ENCODE assay signal across 9 cellular contexts in the genomic region with DNA sequence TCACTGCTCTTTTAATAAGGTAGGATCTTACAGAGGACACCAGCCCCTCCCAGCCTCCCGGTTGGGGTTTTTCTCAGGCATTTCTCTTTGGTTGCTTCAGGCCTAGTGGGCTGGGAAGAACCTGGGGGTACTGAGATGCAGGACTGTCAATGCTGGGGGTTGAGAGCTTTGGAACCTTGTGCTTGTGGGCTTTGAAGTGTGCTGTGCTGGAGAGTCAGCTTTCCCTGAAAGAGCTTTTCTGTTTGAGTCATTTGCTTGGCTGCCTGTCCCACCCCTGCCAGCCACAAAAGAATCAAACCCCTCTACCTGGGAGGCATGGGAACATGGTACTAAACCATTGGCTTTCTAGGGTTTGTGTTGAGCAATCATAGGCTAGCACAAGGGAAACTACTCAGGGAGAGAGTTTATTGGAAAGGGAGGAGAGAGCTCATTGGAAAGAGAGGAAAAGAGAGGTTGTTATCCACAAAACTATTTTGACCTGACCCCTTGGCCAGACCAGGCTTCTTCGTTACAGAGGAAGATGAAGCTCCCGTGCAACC. TPM values are rescaled to one million over a fixed set of nuclear protein-coding genes. Genes with fewer than 3 reads are reported as not detected.
DNase-seq lines count a peak whose midpoint lies in the region; ATAC-seq lines count a peak whose summit lies in the region.
"Had no signal": no experiment of that assay in that cellular context is flagged by ENCODE, and none has a peak within 500 bp of the region (broad histone marks: within the 10 kb centered on the region; RNA-seq: fewer than 3 reads in every experiment).

No MANE protein-coding gene starts in this region.

- H3K4me1 Mint-ChIP-seq in activated naive CD4-positive, alpha-beta T cell treated with anti-CD3 and anti-CD28 coated beads, Interleukin-2, amount 10 ng/mL, durations not matched to agents 7 days and 5 days: peaks cover 72% of the 10 kb centered on the region
- H3K4me1 Mint-ChIP-seq in activated naive CD8-positive, alpha-beta T cell treated with anti-CD3 and anti-CD28 coated beads, Interleukin-2, amount 10 ng/mL, durations not matched to agents 7 days and 5 days: peaks cover 47% of the 10 kb centered on the region
- H3K4me1 Mint-ChIP-seq in immature natural killer cell: peaks cover 23 to 26% of the 10 kb centered on the region in 2 donors

- H3K9me3 ChIP-seq in thymus (ENCODE audit: control insufficient read depth): no peaks in the 10 kb centered on the region

- CTCF ChIA-PET in activated naive CD4-positive, alpha-beta T cell treated with anti-CD3 and anti-CD28 coated beads, Interleukin-2, amount 10 ng/mL, durations not matched to agents 7 days and 5 days (lab: Charles Lee): interaction anchor here (0.6 to 16.8 kb wide), 8 partner anchors 9 to 259 kb away, joined by 3 to 218 read pairs (median 4); no protein-coding TSS in a partner anchor

- peak overlapping the region; percentile 61 for H3K27ac Mint-ChIP-seq in activated naive CD4-positive, alpha-beta T cell treated with anti-CD3 and anti-CD28 coated beads, Interleukin-2, amount 10 ng/mL, durations not matched to agents 7 days and 5 days
- peak overlapping the region; percentile 75 for H3K27ac Mint-ChIP-seq in activated naive CD8-positive, alpha-beta T cell treated with anti-CD3 and anti-CD28 coated beads, Interleukin-2, amount 10 ng/mL, durations not matched to agents 7 days and 5 days
- H3K27ac Mint-ChIP-seq in immature natural killer cell: peak overlapping the region in 1 of 6 donors; percentile 31

- H3K36me3 ChIP-seq in thymus (ENCODE audit: control insufficient read depth, insufficient read depth): peaks cover 20% of the 10 kb centered on the region

- peaks cover 59% of the 10 kb centered on the region for H3K36me3 Mint-ChIP-seq in activated naive CD4-positive, alpha-beta T cell treated with anti-CD3 and anti-CD28 coated beads, Interleukin-2, amount 10 ng/mL, durations not matched to agents 7 days and 5 days
- peaks cover 56% of the 10 kb centered on the region for H3K36me3 Mint-ChIP-seq in activated naive CD8-positive, alpha-beta T cell treated with anti-CD3 and anti-CD28 coated beads, Interleukin-2, amount 10 ng/mL, durations not matched to agents 7 days and 5 days
- H3K36me3 Mint-ChIP-seq in immature natural killer cell: peaks cover 10 to 15% (median 13%) of the 10 kb centered on the region in 3 donors

- H3K27ac ChIP-seq in thymus (ENCODE audit: low read depth): no peak overlapping the region

- no peaks in the 10 kb centered on the region for H3K27me3 Mint-ChIP-seq in activated naive CD4-positive, alpha-beta T cell treated with anti-CD3 and anti-CD28 coated beads, Interleukin-2, amount 10 ng/mL, durations not matched to agents 7 days and 5 days
- H3K27me3 Mint-ChIP-seq in activated naive CD8-positive, alpha-beta T cell treated with anti-CD3 and anti-CD28 coated beads, Interleukin-2, amount 10 ng/mL, durations not matched to agents 7 days and 5 days: no peaks in the 10 kb centered on the region
- peaks cover 0 to 15% (median 4%) of the 10 kb centered on the region in 3 donors for H3K27me3 Mint-ChIP-seq in immature natural killer cell (ENCODE audit: low read depth in 3 of 3)

- DNase-seq in activated naive CD4-positive, alpha-beta T cell treated with anti-CD3 and anti-CD28 coated beads, Interleukin-2, amount 10 ng/mL, durations not matched to agents 7 days and 5 days: no peak
- no peak for DNase-seq in activated naive CD4-positive, alpha-beta T cell (lab: John Stamatoyannopoulos, UW)
- no peak for DNase-seq in activated naive CD8-positive, alpha-beta T cell treated with anti-CD3 and anti-CD28 coated beads, Interleukin-2, amount 10 ng/mL, durations not matched to agents 7 days and 5 days
- DNase-seq in immature natural killer cell (no peak), hypothalamus (lab: John Stamatoyannopoulos, UW) (no peak), amygdala (lab: John Stamatoyannopoulos, UW) (no peak), cortex of kidney (lab: John Stamatoyannopoulos, UW) (no peak)
- DNase-seq: DMS79 treated with DMSO at 0.1 percent for 48 hours had no signal

- peaks cover 24% of the 10 kb centered on the region for H3K4me1 ChIP-seq in thymus (ENCODE audit: control insufficient read depth, insufficient read depth, low read length)

- H3K27me3 ChIP-seq in thymus (ENCODE audit: control insufficient read depth, insufficient read depth): no peaks in the 10 kb centered on the region

- peak overlapping the region; percentile 63 for H3K4me3 ChIP-seq in thymus (ENCODE audit: low read length)

- no peaks in the 10 kb centered on the region for H3K9me3 Mint-ChIP-seq in activated naive CD4-positive, alpha-beta T cell treated with anti-CD3 and anti-CD28 coated beads, Interleukin-2, amount 10 ng/mL, durations not matched to agents 7 days and 5 days
- no peaks in the 10 kb centered on the region for H3K9me3 Mint-ChIP-seq in activated naive CD8-positive, alpha-beta T cell treated with anti-CD3 and anti-CD28 coated beads, Interleukin-2, amount 10 ng/mL, durations not matched to agents 7 days and 5 days
- H3K9me3 Mint-ChIP-seq in immature natural killer cell: no peaks in the 10 kb centered on the region

- ATAC-seq in activated naive CD8-positive, alpha-beta T cell treated with anti-CD3 and anti-CD28 coated beads, Interleukin-2, amount 10 ng/mL, durations not matched to agents 7 days and 5 days (ENCODE audit: low read depth): no peak

- POLR2A ChIA-PET in activated naive CD8-positive, alpha-beta T cell treated with anti-CD3 and anti-CD28 coated beads, Interleukin-2, amount 10 ng/mL, durations not matched to agents 7 days and 5 days (lab: Charles Lee): interaction anchor here (0.6 to 11.4 kb wide), 4 partner anchors 22 to 162 kb away, joined by 3 to 131 read pairs (median 68); no protein-coding TSS in a partner anchor

- peak overlapping the region; percentile 99 for H3K4me3 Mint-ChIP-seq in activated naive CD4-positive, alpha-beta T cell treated with anti-CD3 and anti-CD28 coated beads, Interleukin-2, amount 10 ng/mL, durations not matched to agents 7 days and 5 days
- H3K4me3 Mint-ChIP-seq in activated naive CD8-positive, alpha-beta T cell treated with anti-CD3 and anti-CD28 coated beads, Interleukin-2, amount 10 ng/mL, durations not matched to agents 7 days and 5 days: peak overlapping the region; percentile 100
- H3K4me3 Mint-ChIP-seq in immature natural killer cell: peak overlapping the region; percentile 83 to 90 (median 89)

- 81% methylated on average over 3 of the region's 3 CpGs for WGBS in thymus

RNA-seq across cellular contexts. Expression of a gene that starts 1.4 kb away (rescaled TPM):
- 100 to 1,000 TPM; 212 to 220 TPM for total RNA-seq in activated naive CD8-positive, alpha-beta T cell treated with anti-CD3 and anti-CD28 coated beads, Interleukin-2, amount 10 ng/mL, durations not matched to agents 7 days and 5 days
- polyA plus RNA-seq in immature natural killer cell: 1 to 10 TPM; 3.8 to 5.5 (median 4.5) TPM
- 26.0 TPM for polyA plus RNA-seq in thymus

RNA-seq across cellular contexts. Expression of a gene that starts 18.4 kb away (rescaled TPM):
- not detected for total RNA-seq in activated naive CD8-positive, alpha-beta T cell treated with anti-CD3 and anti-CD28 coated beads, Interleukin-2, amount 10 ng/mL, durations not matched to agents 7 days and 5 days
- polyA plus RNA-seq in immature natural killer cell (not detected), thymus (6.1 TPM)
